Comparison of ENCODE assay signal across 21 cellular contexts in genomic region chr4:88419874-88420273, GRCh38.
DNase-seq lines count a peak whose midpoint lies in the region; ATAC-seq and TF ChIP-seq lines count a peak whose summit lies in the region.
"Had no signal": no experiment of that assay in that cellular context is flagged by ENCODE, and none has a peak within 500 bp of the region (broad histone marks: within the 10 kb centered on the region; RNA-seq: fewer than 3 reads in every experiment).

No MANE protein-coding gene starts in this region.

- peaks cover 12% of the 10 kb centered on the region for H3K36me3 Mint-ChIP-seq in central memory CD8-positive, alpha-beta T cell (ENCODE audit: insufficient read depth)

- no peaks in the 10 kb centered on the region for H3K9me3 Mint-ChIP-seq in central memory CD8-positive, alpha-beta T cell
- H3K9me3 Mint-ChIP-seq: activated CD4-positive, alpha-beta T cell treated with anti-CD3 and anti-CD28 coated beads, Interleukin-2, amount 10 ng/mL, durations not matched to agents 24 days and 14 days; CD8-positive, alpha-beta memory T cell; memory B cell had no signal

- peaks cover 6% of the 10 kb centered on the region for H3K4me1 Mint-ChIP-seq in central memory CD8-positive, alpha-beta T cell
- H3K4me1 Mint-ChIP-seq: memory B cell had no signal

- TF ChIP-seq CTCF in GM13976 (IDR thresholded peaks at IDR 0.05; ENCODE audit: borderline replicate concordance, control extremely low read depth, extremely low read depth, insufficient read depth, missing control alignments) (no peak), brain microvascular endothelial cell (IDR thresholded peaks at IDR 0.05; ENCODE audit: low read depth, low read length, missing control alignments) (no peak)

- no peaks in the 10 kb centered on the region for H3K4me1 ChIP-seq in HAP-1
- H3K4me1 ChIP-seq: gastrocnemius medialis had no signal

- no peaks in the 10 kb centered on the region for H3K27me3 Mint-ChIP-seq in central memory CD8-positive, alpha-beta T cell
- H3K27me3 Mint-ChIP-seq: activated CD4-positive, alpha-beta T cell treated with anti-CD3 and anti-CD28 coated beads, Interleukin-2, amount 10 ng/mL, durations not matched to agents 24 days and 14 days; CD8-positive, alpha-beta memory T cell; memory B cell had no signal

- peak; percentile 65 for ATAC-seq in GM18909 (IDR thresholded peaks at IDR 0.05; ENCODE audit: poor library complexity, unreplicated experiment)
- peak; percentile 60 for ATAC-seq in GM21825 (IDR thresholded peaks at IDR 0.05; ENCODE audit: unreplicated experiment)
- peak; percentile 69 for ATAC-seq in HG03175 (IDR thresholded peaks at IDR 0.05; ENCODE audit: unreplicated experiment)
- no peak for ATAC-seq in central memory CD8-positive, alpha-beta T cell (replicated peaks; ENCODE audit: extremely low read depth, poor library complexity, severe bottlenecking)
- ATAC-seq: gastrocnemius medialis, right cardiac atrium had no signal

- H3K27me3 ChIP-seq in brain microvascular endothelial cell (replicated peaks), result no peaks in the 10 kb centered on the region
- H3K27me3 ChIP-seq in HAP-1 (ENCODE audit: low read depth), result no peaks in the 10 kb centered on the region
- H3K27me3 ChIP-seq: gastrocnemius medialis had no signal

- H3K36me3 ChIP-seq in brain microvascular endothelial cell (replicated peaks), result no peaks in the 10 kb centered on the region
- H3K36me3 ChIP-seq in HAP-1 (replicated peaks), result 0 out of 2 replicates have a peak, but pooled peaks cover 4% of the 10 kb centered on the region
- H3K36me3 ChIP-seq: gastrocnemius medialis had no signal

- peak overlapping the region; percentile 11 for H3K27ac Mint-ChIP-seq in central memory CD8-positive, alpha-beta T cell (ENCODE audit: low read depth)
- H3K27ac Mint-ChIP-seq: activated CD4-positive, alpha-beta T cell treated with anti-CD3 and anti-CD28 coated beads, Interleukin-2, amount 10 ng/mL, durations not matched to agents 24 days and 14 days; memory B cell had no signal

- in situ Hi-C loops in GM13976 (cut with MboI; ENCODE audit: low sequenced_read_pairs, unreplicated experiment), result no loop called here
- in situ Hi-C loops in brain microvascular endothelial cell (cut with HindIII; ENCODE audit: low pct_ligation_motif_present, low sequenced_read_pairs), result no loop called here
- in situ Hi-C loops in HAP-1 (cut with MboI; ENCODE audit: low sequenced_read_pairs), result no loop called here

- no peak overlapping the region for H3K4me3 ChIP-seq in brain microvascular endothelial cell (ENCODE audit: low read depth, low read length)
- H3K4me3 ChIP-seq in HAP-1, result no peak overlapping the region
- H3K4me3 ChIP-seq: gastrocnemius medialis had no signal

- H3K4me3 Mint-ChIP-seq in central memory CD8-positive, alpha-beta T cell, result no peak overlapping the region
- H3K4me3 Mint-ChIP-seq: activated CD4-positive, alpha-beta T cell treated with anti-CD3 and anti-CD28 coated beads, Interleukin-2, amount 10 ng/mL, durations not matched to agents 24 days and 14 days; CD8-positive, alpha-beta memory T cell; memory B cell had no signal

- H3K9me3 ChIP-seq in HAP-1, result no peaks in the 10 kb centered on the region
- H3K9me3 ChIP-seq: gastrocnemius medialis had no signal

- no peak overlapping the region for H3K27ac ChIP-seq in brain microvascular endothelial cell
- H3K27ac ChIP-seq: gastrocnemius medialis had no signal

- no peak for DNase-seq in central memory CD8-positive, alpha-beta T cell (ENCODE audit: low spot score in 2 of 2)
- DNase-seq in NCI-H2196 treated with DMSO at 0.1 percent for 48 hours (lab: John Stamatoyannopoulos, UW; ENCODE audit: unreplicated experiment) (no peak), GM13976 (ENCODE audit: low spot score) (no peak), brain microvascular endothelial cell (no peak), HAP-1 (ENCODE audit: low spot score in 2 of 2) (no peak)
- DNase-seq: activated CD4-positive, alpha-beta T cell treated with anti-CD3 and anti-CD28 coated beads, Interleukin-2, amount 10 ng/mL, durations not matched to agents 24 days and 14 days; activated gamma-delta T cell treated with Interleukin-2 at 50 U/mL for 16 hours; amygdala; CD8-positive, alpha-beta memory T cell; gastrocnemius medialis; KG1; NCI-H2029; NCI-H446 treated with DMSO at 0.1 percent for 48 hours; occipital lobe; right cardiac atrium; stimulated activated CD4-positive, alpha-beta T cell treated with anti-CD3 and anti-CD28 coated beads, Interleukin-15, amount 100 ng/mL, for 24 hours; SW 1271 had no signal
